1 cellular context compared by ENCODE assay signal in the genomic region with DNA sequence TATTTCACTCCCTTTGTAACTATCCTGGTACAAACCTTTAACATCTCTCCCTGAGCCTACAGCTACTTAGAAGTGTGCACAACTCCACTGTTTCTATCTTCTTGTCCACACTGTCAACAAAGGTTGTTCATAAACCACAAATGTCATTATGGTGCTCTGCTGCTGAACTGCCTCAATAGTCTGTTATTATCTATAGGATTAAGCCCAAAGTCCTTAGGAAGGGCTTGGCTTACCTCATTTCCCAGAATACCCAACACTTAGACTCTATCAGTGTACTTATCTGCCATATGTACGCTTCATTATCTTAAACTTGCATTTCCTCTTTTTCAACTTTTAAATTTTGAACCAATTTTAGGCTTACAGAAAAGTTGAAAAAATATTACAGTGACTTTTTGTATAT.
A peak's percentile ranks its signal among the peaks of the same experiment; 100 is the strongest.
TF ChIP-seq lines count a peak whose summit lies in the region.

No MANE protein-coding gene starts in this region.

TF ChIP-seq in K562, 482 proteins besides CTCF, POLR2A, EP300 and RAD21 (continued from another document and continues in another):
- TF ChIP-seq, protein P1, sequence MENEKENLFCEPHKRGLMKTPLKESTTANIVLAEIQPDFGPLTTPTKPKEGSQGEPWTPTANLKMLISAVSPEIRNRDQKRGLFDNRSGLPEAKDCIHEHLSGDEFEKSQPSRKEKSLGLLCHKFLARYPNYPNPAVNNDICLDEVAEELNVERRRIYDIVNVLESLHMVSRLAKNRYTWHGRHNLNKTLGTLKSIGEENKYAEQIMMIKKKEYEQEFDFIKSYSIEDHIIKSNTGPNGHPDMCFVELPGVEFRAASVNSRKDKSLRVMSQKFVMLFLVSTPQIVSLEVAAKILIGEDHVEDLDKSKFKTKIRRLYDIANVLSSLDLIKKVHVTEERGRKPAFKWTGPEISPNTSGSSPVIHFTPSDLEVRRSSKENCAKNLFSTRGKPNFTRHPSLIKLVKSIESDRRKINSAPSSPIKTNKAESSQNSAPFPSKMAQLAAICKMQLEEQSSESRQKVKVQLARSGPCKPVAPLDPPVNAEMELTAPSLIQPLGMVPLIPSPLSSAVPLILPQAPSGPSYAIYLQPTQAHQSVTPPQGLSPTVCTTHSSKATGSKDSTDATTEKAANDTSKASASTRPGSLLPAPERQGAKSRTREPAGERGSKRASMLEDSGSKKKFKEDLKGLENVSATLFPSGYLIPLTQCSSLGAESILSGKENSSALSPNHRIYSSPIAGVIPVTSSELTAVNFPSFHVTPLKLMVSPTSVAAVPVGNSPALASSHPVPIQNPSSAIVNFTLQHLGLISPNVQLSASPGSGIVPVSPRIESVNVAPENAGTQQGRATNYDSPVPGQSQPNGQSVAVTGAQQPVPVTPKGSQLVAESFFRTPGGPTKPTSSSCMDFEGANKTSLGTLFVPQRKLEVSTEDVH (IDR thresholded peaks at IDR 0.05; ENCODE audit: low read depth, partially characterized antibody): peak; percentile 63
- no peak for TF ChIP-seq ZNF217 (CRISPR knock-in tag; IDR thresholded peaks at IDR 0.05)
- no peak for TF ChIP-seq UBTF (IDR thresholded peaks at IDR 0.05; ENCODE audit: borderline replicate concordance in 1 of 2, low read depth in 2 of 2, low read length in 2 of 2)
- TF ChIP-seq ZNF407 (IDR thresholded peaks at IDR 0.05; ENCODE audit: low read depth): no peak
- TF ChIP-seq POLR2B (IDR thresholded peaks at IDR 0.05; ENCODE audit: low read depth, partially characterized antibody): no peak
- TF ChIP-seq PCBP2 (IDR thresholded peaks at IDR 0.05; ENCODE audit: low read depth, low read length, poor library complexity, severe bottlenecking): no peak
- TF ChIP-seq DIDO1 (tag; IDR thresholded peaks at IDR 0.05; ENCODE audit: low read depth): no peak
- no peak for TF ChIP-seq ATF6 (CRISPR knock-in tag; IDR thresholded peaks at IDR 0.05)
- no peak for TF ChIP-seq ILF3 (IDR thresholded peaks at IDR 0.05; ENCODE audit: borderline replicate concordance)
- no peak for TF ChIP-seq SUPT5H (IDR thresholded peaks at IDR 0.05)
- no peak for TF ChIP-seq ZNF165 (CRISPR knock-in tag; IDR thresholded peaks at IDR 0.05; ENCODE audit: borderline replicate concordance)
- no peak for TF ChIP-seq KDM4B (IDR thresholded peaks at IDR 0.05; ENCODE audit: borderline replicate concordance in 2 of 2, low read depth in 1 of 2)
- TF ChIP-seq OTX1 (CRISPR knock-in tag; IDR thresholded peaks at IDR 0.05): no peak
- no peak for TF ChIP-seq ZKSCAN1 (IDR thresholded peaks at IDR 0.05; ENCODE audit: low read depth, low read length)
- TF ChIP-seq, protein P2, sequence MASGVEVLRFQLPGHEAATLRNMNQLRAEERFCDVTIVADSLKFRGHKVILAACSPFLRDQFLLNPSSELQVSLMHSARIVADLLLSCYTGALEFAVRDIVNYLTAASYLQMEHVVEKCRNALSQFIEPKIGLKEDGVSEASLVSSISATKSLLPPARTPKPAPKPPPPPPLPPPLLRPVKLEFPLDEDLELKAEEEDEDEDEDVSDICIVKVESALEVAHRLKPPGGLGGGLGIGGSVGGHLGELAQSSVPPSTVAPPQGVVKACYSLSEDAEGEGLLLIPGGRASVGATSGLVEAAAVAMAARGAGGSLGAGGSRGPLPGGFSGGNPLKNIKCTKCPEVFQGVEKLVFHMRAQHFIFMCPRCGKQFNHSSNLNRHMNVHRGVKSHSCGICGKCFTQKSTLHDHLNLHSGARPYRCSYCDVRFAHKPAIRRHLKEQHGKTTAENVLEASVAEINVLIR (CRISPR knock-in tag; IDR thresholded peaks at IDR 0.05): peak; percentile 28; the same call in 1 of the 2 replicates
- TF ChIP-seq ZC3H8 (IDR thresholded peaks at IDR 0.05): no peak
- TF ChIP-seq, protein P3, sequence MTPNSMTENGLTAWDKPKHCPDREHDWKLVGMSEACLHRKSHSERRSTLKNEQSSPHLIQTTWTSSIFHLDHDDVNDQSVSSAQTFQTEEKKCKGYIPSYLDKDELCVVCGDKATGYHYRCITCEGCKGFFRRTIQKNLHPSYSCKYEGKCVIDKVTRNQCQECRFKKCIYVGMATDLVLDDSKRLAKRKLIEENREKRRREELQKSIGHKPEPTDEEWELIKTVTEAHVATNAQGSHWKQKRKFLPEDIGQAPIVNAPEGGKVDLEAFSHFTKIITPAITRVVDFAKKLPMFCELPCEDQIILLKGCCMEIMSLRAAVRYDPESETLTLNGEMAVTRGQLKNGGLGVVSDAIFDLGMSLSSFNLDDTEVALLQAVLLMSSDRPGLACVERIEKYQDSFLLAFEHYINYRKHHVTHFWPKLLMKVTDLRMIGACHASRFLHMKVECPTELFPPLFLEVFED (CRISPR knock-in tag; conservative IDR thresholded peaks at IDR 0.05): no peak
- TF ChIP-seq, protein P4, sequence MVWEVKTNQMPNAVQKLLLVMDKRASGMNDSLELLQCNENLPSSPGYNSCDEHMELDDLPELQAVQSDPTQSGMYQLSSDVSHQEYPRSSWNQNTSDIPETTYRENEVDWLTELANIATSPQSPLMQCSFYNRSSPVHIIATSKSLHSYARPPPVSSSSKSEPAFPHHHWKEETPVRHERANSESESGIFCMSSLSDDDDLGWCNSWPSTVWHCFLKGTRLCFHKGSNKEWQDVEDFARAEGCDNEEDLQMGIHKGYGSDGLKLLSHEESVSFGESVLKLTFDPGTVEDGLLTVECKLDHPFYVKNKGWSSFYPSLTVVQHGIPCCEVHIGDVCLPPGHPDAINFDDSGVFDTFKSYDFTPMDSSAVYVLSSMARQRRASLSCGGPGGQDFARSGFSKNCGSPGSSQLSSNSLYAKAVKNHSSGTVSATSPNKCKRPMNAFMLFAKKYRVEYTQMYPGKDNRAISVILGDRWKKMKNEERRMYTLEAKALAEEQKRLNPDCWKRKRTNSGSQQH (CRISPR knock-in tag; IDR thresholded peaks at IDR 0.05): no peak
- TF ChIP-seq BDP1 (IDR thresholded peaks at IDR 0.05; ENCODE audit: insufficient read depth, insufficient read length): no peak
- TF ChIP-seq THAP12 (CRISPR knock-in tag; IDR thresholded peaks at IDR 0.05): no peak
- peak; percentile 76 for TF ChIP-seq ZEB2 (IDR thresholded peaks at IDR 0.05)
- peak; percentile 87 for TF ChIP-seq SMAD4 (CRISPR knock-in tag; conservative IDR thresholded peaks at IDR 0.05)
- no peak for TF ChIP-seq ZNF512 (tag; IDR thresholded peaks at IDR 0.05)
- no peak for TF ChIP-seq ETV5 (CRISPR knock-in tag; IDR thresholded peaks at IDR 0.05; ENCODE audit: low read depth)
